1 cellular context compared by ENCODE assay signal in the genomic region with DNA sequence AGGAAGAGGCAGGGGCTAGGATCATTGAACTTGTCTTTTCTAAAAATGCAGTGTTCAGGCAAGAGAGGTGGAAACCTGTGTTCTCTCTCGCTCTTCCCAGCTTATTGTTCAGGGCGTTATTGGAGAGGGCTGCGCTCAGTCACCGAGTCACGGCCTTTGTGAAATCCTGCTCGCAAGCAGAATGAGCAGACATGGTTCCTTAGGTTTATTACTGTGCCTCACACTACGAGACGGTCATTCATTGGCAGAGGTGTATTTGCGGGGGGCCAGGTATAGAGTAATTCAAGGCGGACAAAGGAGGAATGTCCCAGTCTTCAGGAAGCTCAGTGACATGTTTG.
TF ChIP-seq lines count a peak whose summit lies in the region.

No MANE protein-coding gene starts in this region.

TF ChIP-seq in K562, 482 proteins besides CTCF, POLR2A, EP300 and RAD21:
- TF ChIP-seq CBFB (CRISPR knock-in tag; IDR thresholded peaks at IDR 0.05) (0 out of 2 replicates have a peak, but pooled peaks have one; percentile 23), SIN3A (IDR thresholded peaks at IDR 0.05; ENCODE audit: borderline replicate concordance in 2 of 2, control insufficient read depth in 1 of 2, low read depth in 2 of 2, low read length in 2 of 2) (0 out of 4 replicates have a peak, but pooled peaks of 1 of the 2 experiments have one; percentile 24), ZNF561 (CRISPR knock-in tag; conservative IDR thresholded peaks at IDR 0.05) (no peak), TCFL5 (CRISPR knock-in tag; conservative IDR thresholded peaks at IDR 0.05) (no peak), TAF9B (IDR thresholded peaks at IDR 0.05; ENCODE audit: partially characterized antibody) (no peak), BRD9 (IDR thresholded peaks at IDR 0.05; ENCODE audit: low read depth, partially characterized antibody) (no peak), ZNF146 (CRISPR knock-in tag; IDR thresholded peaks at IDR 0.05; ENCODE audit: unreplicated experiment) (no peak), SREBF1 (IDR thresholded peaks at IDR 0.05; ENCODE audit: borderline replicate concordance, low read depth, low read length) (no peak), ASH1L (IDR thresholded peaks at IDR 0.05; ENCODE audit: borderline replicate concordance, low read depth, partially characterized antibody) (no peak), KLF13 (tag; IDR thresholded peaks at IDR 0.05; ENCODE audit: borderline replicate concordance, low read depth) (no peak), NCOA2 (IDR thresholded peaks at IDR 0.05; ENCODE audit: partially characterized antibody in 2 of 2) (no peak), ELF1 (tag; IDR thresholded peaks at IDR 0.05) (peak; percentile 44; the same call in 1 of the 2 replicates), FOXA3 (CRISPR knock-in tag; conservative IDR thresholded peaks at IDR 0.05 in 1 of 2, IDR thresholded peaks at IDR 0.05 in 1 of 2) (no peak), MAZ (CRISPR knock-in tag; conservative IDR thresholded peaks at IDR 0.05 in 1 of 2, IDR thresholded peaks at IDR 0.05 in 1 of 2) (no peak), SAFB (IDR thresholded peaks at IDR 0.05; ENCODE audit: borderline replicate concordance, low read depth, low read length) (no peak), TEAD1 (CRISPR knock-in tag; IDR thresholded peaks at IDR 0.05) (no peak), SRF (CRISPR knock-in tag; IDR thresholded peaks at IDR 0.05) (no peak), HNRNPK (IDR thresholded peaks at IDR 0.05; ENCODE audit: low read depth, low read length, poor library complexity, severe bottlenecking) (no peak), CBX1 (IDR thresholded peaks at IDR 0.05; ENCODE audit: low read depth) (no peak), MCM7 (IDR thresholded peaks at IDR 0.05) (no peak), SUPT5H (IDR thresholded peaks at IDR 0.05) (0 out of 2 replicates have a peak, but pooled peaks have one; percentile 2)
- TF ChIP-seq, protein P1, sequence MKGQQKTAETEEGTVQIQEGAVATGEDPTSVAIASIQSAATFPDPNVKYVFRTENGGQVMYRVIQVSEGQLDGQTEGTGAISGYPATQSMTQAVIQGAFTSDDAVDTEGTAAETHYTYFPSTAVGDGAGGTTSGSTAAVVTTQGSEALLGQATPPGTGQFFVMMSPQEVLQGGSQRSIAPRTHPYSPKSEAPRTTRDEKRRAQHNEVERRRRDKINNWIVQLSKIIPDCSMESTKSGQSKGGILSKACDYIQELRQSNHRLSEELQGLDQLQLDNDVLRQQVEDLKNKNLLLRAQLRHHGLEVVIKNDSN (CRISPR knock-in tag; IDR thresholded peaks at IDR 0.05) = no peak
- TF ChIP-seq, protein P2, sequence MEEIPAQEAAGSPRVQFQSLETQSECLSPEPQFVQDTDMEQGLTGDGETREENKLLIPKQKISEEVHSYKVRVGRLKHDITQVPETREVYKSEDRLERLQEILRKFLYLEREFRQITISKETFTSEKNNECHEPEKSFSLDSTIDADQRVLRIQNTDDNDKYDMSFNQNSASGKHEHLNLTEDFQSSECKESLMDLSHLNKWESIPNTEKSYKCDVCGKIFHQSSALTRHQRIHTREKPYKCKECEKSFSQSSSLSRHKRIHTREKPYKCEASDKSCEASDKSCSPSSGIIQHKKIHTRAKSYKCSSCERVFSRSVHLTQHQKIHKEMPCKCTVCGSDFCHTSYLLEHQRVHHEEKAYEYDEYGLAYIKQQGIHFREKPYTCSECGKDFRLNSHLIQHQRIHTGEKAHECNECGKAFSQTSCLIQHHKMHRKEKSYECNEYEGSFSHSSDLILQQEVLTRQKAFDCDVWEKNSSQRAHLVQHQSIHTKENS (CRISPR knock-in tag; IDR thresholded peaks at IDR 0.05) = no peak
- TF ChIP-seq, protein P3, sequence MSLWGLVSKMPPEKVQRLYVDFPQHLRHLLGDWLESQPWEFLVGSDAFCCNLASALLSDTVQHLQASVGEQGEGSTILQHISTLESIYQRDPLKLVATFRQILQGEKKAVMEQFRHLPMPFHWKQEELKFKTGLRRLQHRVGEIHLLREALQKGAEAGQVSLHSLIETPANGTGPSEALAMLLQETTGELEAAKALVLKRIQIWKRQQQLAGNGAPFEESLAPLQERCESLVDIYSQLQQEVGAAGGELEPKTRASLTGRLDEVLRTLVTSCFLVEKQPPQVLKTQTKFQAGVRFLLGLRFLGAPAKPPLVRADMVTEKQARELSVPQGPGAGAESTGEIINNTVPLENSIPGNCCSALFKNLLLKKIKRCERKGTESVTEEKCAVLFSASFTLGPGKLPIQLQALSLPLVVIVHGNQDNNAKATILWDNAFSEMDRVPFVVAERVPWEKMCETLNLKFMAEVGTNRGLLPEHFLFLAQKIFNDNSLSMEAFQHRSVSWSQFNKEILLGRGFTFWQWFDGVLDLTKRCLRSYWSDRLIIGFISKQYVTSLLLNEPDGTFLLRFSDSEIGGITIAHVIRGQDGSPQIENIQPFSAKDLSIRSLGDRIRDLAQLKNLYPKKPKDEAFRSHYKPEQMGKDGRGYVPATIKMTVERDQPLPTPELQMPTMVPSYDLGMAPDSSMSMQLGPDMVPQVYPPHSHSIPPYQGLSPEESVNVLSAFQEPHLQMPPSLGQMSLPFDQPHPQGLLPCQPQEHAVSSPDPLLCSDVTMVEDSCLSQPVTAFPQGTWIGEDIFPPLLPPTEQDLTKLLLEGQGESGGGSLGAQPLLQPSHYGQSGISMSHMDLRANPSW (CRISPR knock-in tag; IDR thresholded peaks at IDR 0.05) = no peak
- TF ChIP-seq, protein P4, sequence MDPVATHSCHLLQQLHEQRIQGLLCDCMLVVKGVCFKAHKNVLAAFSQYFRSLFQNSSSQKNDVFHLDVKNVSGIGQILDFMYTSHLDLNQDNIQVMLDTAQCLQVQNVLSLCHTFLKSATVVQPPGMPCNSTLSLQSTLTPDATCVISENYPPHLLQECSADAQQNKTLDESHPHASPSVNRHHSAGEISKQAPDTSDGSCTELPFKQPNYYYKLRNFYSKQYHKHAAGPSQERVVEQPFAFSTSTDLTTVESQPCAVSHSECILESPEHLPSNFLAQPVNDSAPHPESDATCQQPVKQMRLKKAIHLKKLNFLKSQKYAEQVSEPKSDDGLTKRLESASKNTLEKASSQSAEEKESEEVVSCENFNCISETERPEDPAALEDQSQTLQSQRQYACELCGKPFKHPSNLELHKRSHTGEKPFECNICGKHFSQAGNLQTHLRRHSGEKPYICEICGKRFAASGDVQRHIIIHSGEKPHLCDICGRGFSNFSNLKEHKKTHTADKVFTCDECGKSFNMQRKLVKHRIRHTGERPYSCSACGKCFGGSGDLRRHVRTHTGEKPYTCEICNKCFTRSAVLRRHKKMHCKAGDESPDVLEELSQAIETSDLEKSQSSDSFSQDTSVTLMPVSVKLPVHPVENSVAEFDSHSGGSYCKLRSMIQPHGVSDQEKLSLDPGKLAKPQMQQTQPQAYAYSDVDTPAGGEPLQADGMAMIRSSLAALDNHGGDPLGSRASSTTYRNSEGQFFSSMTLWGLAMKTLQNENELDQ (CRISPR knock-in tag; IDR thresholded peaks at IDR 0.05; ENCODE audit: borderline replicate concordance) = no peak
